In genomic region chr2:206820755-206821154, GRCh38 we compare ENCODE assay signal across 21 cellular contexts. TPM values are rescaled to one million over a fixed set of nuclear protein-coding genes. Genes with fewer than 3 reads are reported as not detected.
"Had no signal": no experiment of that assay in that cellular context is flagged by ENCODE, and none has a peak within 500 bp of the region (broad histone marks: within the 10 kb centered on the region; RNA-seq: fewer than 3 reads in every experiment).

No MANE protein-coding gene starts in this region.

- H3K79me2 ChIP-seq: parathyroid adenoma had no signal

- H3K9me3 ChIP-seq: prostate gland, sigmoid colon had no signal

- H3K27me3 ChIP-seq: dorsolateral prefrontal cortex, foreskin keratinocyte, neural progenitor cell, sigmoid colon, stomach had no signal

- H3K4me2 ChIP-seq: neural progenitor cell had no signal

- DNase-seq: cortex of kidney; dorsolateral prefrontal cortex; effector CD8-positive, alpha-beta T cell; foreskin keratinocyte; head of caudate nucleus; hippocampal formation; left colon; naive thymus-derived CD8-positive, alpha-beta T cell; nucleus accumbens; retina; sigmoid colon; stimulated activated naive CD4-positive, alpha-beta T cell; stomach; substantia nigra; trophoblast cell had no signal

- H3K4me1 ChIP-seq: foreskin keratinocyte, neural progenitor cell, parathyroid adenoma, prostate gland had no signal

- H3K27ac ChIP-seq: foreskin keratinocyte, neural progenitor cell, parathyroid adenoma, prostate gland, sigmoid colon, skin epidermis, stomach had no signal

- H3K36me3 ChIP-seq: neural progenitor cell, prostate gland, sigmoid colon had no signal

- H2AFZ ChIP-seq: neural progenitor cell, parathyroid adenoma had no signal

- H3K4me3 ChIP-seq: dorsolateral prefrontal cortex, neural progenitor cell, prostate gland, sigmoid colon, skin epidermis, stomach had no signal

RNA-seq across cellular contexts. Expression of gene MDH1B, which starts 55.6 kb away (rescaled TPM):
- total RNA-seq: lung microvascular endothelial cell, mononuclear cell had no signal
